ENCODE assay signal across 13 cellular contexts in the genomic region with DNA sequence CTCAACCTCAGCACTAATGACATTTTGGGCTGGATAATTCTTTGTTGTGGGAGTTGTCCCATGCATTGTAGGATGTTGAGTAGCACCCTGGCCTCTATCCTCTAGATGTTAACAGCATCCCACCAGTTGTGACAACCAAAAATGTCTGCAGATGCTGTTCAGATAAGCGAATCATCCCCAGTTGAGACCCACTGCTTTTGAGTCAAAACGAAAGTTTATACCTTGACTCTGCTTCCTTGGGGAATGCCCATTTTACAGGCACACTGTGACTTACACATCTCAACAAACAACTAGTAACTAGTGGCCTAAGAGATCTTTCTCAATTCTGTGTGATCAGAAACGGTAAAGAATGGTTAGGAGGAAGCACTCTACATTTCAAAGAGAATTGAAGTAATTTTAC. TPM values are rescaled to one million over a fixed set of nuclear protein-coding genes. Genes with fewer than 3 reads are reported as not detected.
A peak's percentile ranks its signal among the peaks of the same experiment; 100 is the strongest.
DNase-seq lines count a peak whose midpoint lies in the region; ATAC-seq and TF ChIP-seq lines count a peak whose summit lies in the region.
"Had no signal": no experiment of that assay in that cellular context is flagged by ENCODE, and none has a peak within 500 bp of the region (broad histone marks: within the 10 kb centered on the region; RNA-seq: fewer than 3 reads in every experiment).

No MANE protein-coding gene starts in this region.

- H3K4me3 ChIP-seq in GM12865 (ENCODE audit: low read depth, low read length), result no peak overlapping the region
- H3K4me3 ChIP-seq in sigmoid colon, result no peak overlapping the region
- H3K4me3 ChIP-seq in left ventricle myocardium inferior, result no peak overlapping the region
- H3K4me3 ChIP-seq: adrenal gland, hepatocyte had no signal

- no peak for TF ChIP-seq POLR2A in sigmoid colon (IDR thresholded peaks at IDR 0.05)

- H3K4me1 ChIP-seq in sigmoid colon (no peaks in the 10 kb centered on the region), left ventricle myocardium inferior (no peaks in the 10 kb centered on the region)
- H3K4me1 ChIP-seq: adrenal gland had no signal

- DNase-seq in GM12865 (ENCODE audit: low read depth), result peak; percentile 75
- no peak for DNase-seq in GM19238 (ENCODE audit: insufficient read length, low spot score)
- DNase-seq in putamen (ENCODE audit: low spot score), result no peak
- no peak for DNase-seq in sigmoid colon
- no peak for DNase-seq in left ventricle myocardium inferior
- DNase-seq: adrenal gland, NCI-H187, retina had no signal

- H3K27ac ChIP-seq in sigmoid colon (no peak overlapping the region), left ventricle myocardium inferior (replicated peaks) (no peak overlapping the region)
- H3K27ac ChIP-seq: adrenal gland, C4-2B, hepatocyte had no signal

- peak; percentile 97 for ATAC-seq in GM18873 (IDR thresholded peaks at IDR 0.05; ENCODE audit: low FRiP score, unreplicated experiment)
- peak; percentile 99 for ATAC-seq in GM21786 (IDR thresholded peaks at IDR 0.05; ENCODE audit: unreplicated experiment)
- peak; percentile 96 for ATAC-seq in HG03196 (IDR thresholded peaks at IDR 0.05; ENCODE audit: unreplicated experiment)

- no peak for TF ChIP-seq CTCF in GM12865 (IDR thresholded peaks at IDR 0.05; ENCODE audit: insufficient read depth, low read depth, low read length, missing control alignments)
- TF ChIP-seq CTCF in sigmoid colon (IDR thresholded peaks at IDR 0.05), result no peak
- no peak for TF ChIP-seq CTCF in left ventricle myocardium inferior (IDR thresholded peaks at IDR 0.05; ENCODE audit: borderline replicate concordance)

- 85 to 86% methylated on average over 3 of the region's 3 CpGs for WGBS in sigmoid colon, 2 donors

- H3K27me3 ChIP-seq in sigmoid colon (no peaks in the 10 kb centered on the region), left ventricle myocardium inferior (ENCODE audit: low read depth) (no peaks in the 10 kb centered on the region)
- H3K27me3 ChIP-seq: adrenal gland, hepatocyte had no signal

- H3K36me3 ChIP-seq in sigmoid colon (peaks cover 0 to 32% (median 3%) of the 10 kb centered on the region in 4 donors), left ventricle myocardium inferior (peaks cover 42% of the 10 kb centered on the region)

- no peak for TF ChIP-seq EP300 in sigmoid colon (IDR thresholded peaks at IDR 0.05)

- intact Hi-C loops in sigmoid colon (cut with DNase I), result no loop called here
- intact Hi-C loops in left ventricle myocardium inferior (cut with micrococcal nuclease), result no loop called here

- H3K9me3 ChIP-seq in sigmoid colon (no peaks in the 10 kb centered on the region), left ventricle myocardium inferior (replicated peaks) (no peaks in the 10 kb centered on the region)
- H3K9me3 ChIP-seq: adrenal gland had no signal

RNA-seq across cellular contexts. Expression of gene SEPSECS, which starts 37.0 kb away (rescaled TPM):
- total RNA-seq in sigmoid colon, result 10 to 100 TPM in 1 of 4 donors, 1 to 10 TPM in 3; 7.9 to 10.0 (median 8.6) TPM
- polyA plus RNA-seq in sigmoid colon, result 10 to 100 TPM in 1 of 3 donors, 1 to 10 TPM in 2; 4.5 to 11.1 (median 5.4) TPM
- 4.9 TPM for total RNA-seq in left ventricle myocardium inferior
